ENCODE assay signal across 9 cellular contexts in genomic region chr7:99919814-99920618, GRCh38. TPM values are rescaled to one million over a fixed set of nuclear protein-coding genes. Genes with fewer than 3 reads are reported as not detected.
DNase-seq lines count a peak whose midpoint lies in the region.
"Had no signal": no experiment of that assay in that cellular context is flagged by ENCODE, and none has a peak within 500 bp of the region (broad histone marks: within the 10 kb centered on the region; RNA-seq: fewer than 3 reads in every experiment).

No MANE protein-coding gene starts in this region.

- H3K4me1 Mint-ChIP-seq in T-helper 2 cell treated with Interferon-gamma antibody and Interleukin-4, amounts not matched to agents 5 μg/mL and 100 μg/mL, for 36 hours (ENCODE audit: low read depth): peaks cover 24% of the 10 kb centered on the region
- H3K4me1 Mint-ChIP-seq in activated T-helper 2 cell treated with anti-CD3 and anti-CD28 coated beads, Interferon-gamma antibody, Interleukin-2, Interleukin-4, amounts not matched to agents 10 μg/mL and 5 μg/mL and 100 μg/mL, durations not matched to agents 14 hours and 24 hours and 36 hours (ENCODE audit: low read depth): peaks cover 25% of the 10 kb centered on the region
- peaks cover 46 to 52% of the 10 kb centered on the region in 2 donors for H3K4me1 Mint-ChIP-seq in immature natural killer cell

- H3K4me3 Mint-ChIP-seq in T-helper 2 cell treated with Interferon-gamma antibody and Interleukin-4, amounts not matched to agents 5 μg/mL and 100 μg/mL, for 36 hours: peak overlapping the region; percentile 97
- peak overlapping the region; percentile 96 for H3K4me3 Mint-ChIP-seq in activated T-helper 2 cell treated with anti-CD3 and anti-CD28 coated beads, Interferon-gamma antibody, Interleukin-2, Interleukin-4, amounts not matched to agents 10 μg/mL and 5 μg/mL and 100 μg/mL, durations not matched to agents 14 hours and 24 hours and 36 hours (ENCODE audit: low read depth)
- H3K4me3 Mint-ChIP-seq in immature natural killer cell: peak overlapping the region; percentile 95 to 98 (median 95)

- intact Hi-C loops in activated T-helper 2 cell treated with anti-CD3 and anti-CD28 coated beads, Interferon-gamma antibody, Interleukin-2, Interleukin-4, amounts not matched to agents 10 μg/mL and 5 μg/mL and 100 μg/mL, durations not matched to agents 14 hours and 24 hours and 36 hours (cut with micrococcal nuclease): loop anchor here (2.0 to 10.0 kb wide), 2 partner anchors 161 to 205 kb away; partner anchors contain the start of genes MBLAC1 and ZNF3

- no peak for DNase-seq in T-helper 2 cell treated with Interferon-gamma antibody and Interleukin-4, amounts not matched to agents 5 μg/mL and 100 μg/mL, for 36 hours (ENCODE audit: low spot score)
- DNase-seq in T-helper 2 cell (no peak), immature natural killer cell (no peak), epidermal melanocyte (ENCODE audit: insufficient read length, low spot score) (no peak), NCI-H2107 treated with DMSO at 0.1 percent for 48 hours (lab: John Stamatoyannopoulos, UW; ENCODE audit: unreplicated experiment) (no peak)
- no peak for DNase-seq in activated T-helper 2 cell treated with anti-CD3 and anti-CD28 coated beads, Interferon-gamma antibody, Interleukin-2, Interleukin-4, amounts not matched to agents 10 μg/mL and 5 μg/mL and 100 μg/mL, durations not matched to agents 14 hours and 24 hours and 36 hours (ENCODE audit: low spot score)
- no peak for DNase-seq in effector CD4-positive, alpha-beta T cell

- no peaks in the 10 kb centered on the region for H3K9me3 Mint-ChIP-seq in T-helper 2 cell treated with Interferon-gamma antibody and Interleukin-4, amounts not matched to agents 5 μg/mL and 100 μg/mL, for 36 hours
- H3K9me3 Mint-ChIP-seq in activated T-helper 2 cell treated with anti-CD3 and anti-CD28 coated beads, Interferon-gamma antibody, Interleukin-2, Interleukin-4, amounts not matched to agents 10 μg/mL and 5 μg/mL and 100 μg/mL, durations not matched to agents 14 hours and 24 hours and 36 hours: no peaks in the 10 kb centered on the region
- H3K9me3 Mint-ChIP-seq in immature natural killer cell: no peaks in the 10 kb centered on the region

- peak overlapping the region; percentile 76 for H3K27ac ChIP-seq in temporal lobe (ENCODE audit: low read depth, low read length)

- H3K36me3 Mint-ChIP-seq in T-helper 2 cell treated with Interferon-gamma antibody and Interleukin-4, amounts not matched to agents 5 μg/mL and 100 μg/mL, for 36 hours (ENCODE audit: low read depth): peaks cover 28% of the 10 kb centered on the region
- H3K36me3 Mint-ChIP-seq in activated T-helper 2 cell treated with anti-CD3 and anti-CD28 coated beads, Interferon-gamma antibody, Interleukin-2, Interleukin-4, amounts not matched to agents 10 μg/mL and 5 μg/mL and 100 μg/mL, durations not matched to agents 14 hours and 24 hours and 36 hours (ENCODE audit: low read depth): peaks cover 35% of the 10 kb centered on the region
- H3K36me3 Mint-ChIP-seq in immature natural killer cell: peaks cover 7 to 19% (median 9%) of the 10 kb centered on the region in 3 donors

- peaks cover 4% of the 10 kb centered on the region for H3K27me3 Mint-ChIP-seq in T-helper 2 cell treated with Interferon-gamma antibody and Interleukin-4, amounts not matched to agents 5 μg/mL and 100 μg/mL, for 36 hours (ENCODE audit: low read depth)
- H3K27me3 Mint-ChIP-seq in activated T-helper 2 cell treated with anti-CD3 and anti-CD28 coated beads, Interferon-gamma antibody, Interleukin-2, Interleukin-4, amounts not matched to agents 10 μg/mL and 5 μg/mL and 100 μg/mL, durations not matched to agents 14 hours and 24 hours and 36 hours (ENCODE audit: low read depth): peaks cover 4% of the 10 kb centered on the region
- peaks cover 0 to 8% (median 7%) of the 10 kb centered on the region in 3 donors for H3K27me3 Mint-ChIP-seq in immature natural killer cell (ENCODE audit: low read depth in 3 of 3)

- peak overlapping the region; percentile 93 for H3K27ac Mint-ChIP-seq in T-helper 2 cell treated with Interferon-gamma antibody and Interleukin-4, amounts not matched to agents 5 μg/mL and 100 μg/mL, for 36 hours
- H3K27ac Mint-ChIP-seq in activated T-helper 2 cell treated with anti-CD3 and anti-CD28 coated beads, Interferon-gamma antibody, Interleukin-2, Interleukin-4, amounts not matched to agents 10 μg/mL and 5 μg/mL and 100 μg/mL, durations not matched to agents 14 hours and 24 hours and 36 hours: peak overlapping the region; percentile 94
- peak overlapping the region; percentile 92 to 99 (median 95) for H3K27ac Mint-ChIP-seq in immature natural killer cell

RNA-seq across cellular contexts. Expression of gene TRIM4, which starts 0.7 kb away (rescaled TPM):
- 21.8 and 23.2 TPM in 2 replicates for total RNA-seq in activated T-helper 2 cell treated with anti-CD3 and anti-CD28 coated beads, Interferon-gamma antibody, Interleukin-2, Interleukin-4, amounts not matched to agents 10 μg/mL and 5 μg/mL and 100 μg/mL, durations not matched to agents 14 hours and 24 hours and 36 hours
- polyA plus RNA-seq in immature natural killer cell: 10 to 100 TPM; 14.0 to 23.9 (median 14.7) TPM
- 9.3 TPM for total RNA-seq in temporal lobe
- total RNA-seq: SK-MEL-5 had no signal

RNA-seq across cellular contexts. Expression of gene GJC3, which starts 9.4 kb away (rescaled TPM):
- total RNA-seq in activated T-helper 2 cell treated with anti-CD3 and anti-CD28 coated beads, Interferon-gamma antibody, Interleukin-2, Interleukin-4, amounts not matched to agents 10 μg/mL and 5 μg/mL and 100 μg/mL, durations not matched to agents 14 hours and 24 hours and 36 hours: 0.21 TPM in 1 of 2 replicates, not detected in the other
- not detected for polyA plus RNA-seq in immature natural killer cell
- not detected for total RNA-seq in temporal lobe

RNA-seq across cellular contexts. Expression of gene OR2AE1, which starts 43.2 kb away (rescaled TPM):
- total RNA-seq in activated T-helper 2 cell treated with anti-CD3 and anti-CD28 coated beads, Interferon-gamma antibody, Interleukin-2, Interleukin-4, amounts not matched to agents 10 μg/mL and 5 μg/mL and 100 μg/mL, durations not matched to agents 14 hours and 24 hours and 36 hours: 0.23 and 0.46 TPM in 2 replicates
- not detected for polyA plus RNA-seq in immature natural killer cell
- 0.25 TPM for total RNA-seq in temporal lobe
- total RNA-seq: SK-MEL-5 had no signal

RNA-seq across cellular contexts. Expression of gene AZGP1, which starts 55.8 kb away (rescaled TPM):
- total RNA-seq in activated T-helper 2 cell treated with anti-CD3 and anti-CD28 coated beads, Interferon-gamma antibody, Interleukin-2, Interleukin-4, amounts not matched to agents 10 μg/mL and 5 μg/mL and 100 μg/mL, durations not matched to agents 14 hours and 24 hours and 36 hours: not detected in 2 replicates
- polyA plus RNA-seq in immature natural killer cell: not detected
- total RNA-seq in temporal lobe: not detected
